11 cellular contexts compared by ENCODE assay signal in genomic region chr17:40025991-40026815, GRCh38. TPM values are rescaled to one million over a fixed set of nuclear protein-coding genes. Genes with fewer than 3 reads are reported as not detected.
A peak's percentile ranks its signal among the peaks of the same experiment; 100 is the strongest.
DNase-seq lines count a peak whose midpoint lies in the region; ATAC-seq and TF ChIP-seq lines count a peak whose summit lies in the region.
"Had no signal": no experiment of that assay in that cellular context is flagged by ENCODE, and none has a peak within 500 bp of the region (broad histone marks: within the 10 kb centered on the region; RNA-seq: fewer than 3 reads in every experiment).

No MANE protein-coding gene starts in this region.

- peak; percentile 43 for DNase-seq in left ventricle myocardium superior
- DNase-seq in left ventricle myocardium inferior: no peak
- DNase-seq in activated CD4-positive, alpha-beta memory T cell treated with anti-CD3 and anti-CD28 coated beads for 36 hours: peak; percentile 53
- no peak for DNase-seq in epithelial cell of prostate (ENCODE audit: low read depth, low spot score)
- no peak for DNase-seq in uterus
- DNase-seq in MM.1S: no peak
- DNase-seq in NK-92 (lab: John Stamatoyannopoulos, UW; ENCODE audit: unreplicated experiment): no peak
- no peak for DNase-seq in NCI-H1930 (lab: John Stamatoyannopoulos, UW)

- H3F3A ChIP-seq in MM.1S (ENCODE audit: insufficient read depth, low read length): 0 out of 2 replicates have a peak, but pooled peaks cover 2% of the 10 kb centered on the region

- H3K4me2 ChIP-seq in MM.1S (ENCODE audit: low read depth, low read length): no peak overlapping the region

- CTCF ChIA-PET in activated CD4-positive, alpha-beta memory T cell treated with anti-CD3 and anti-CD28 coated beads for 36 hours (lab: Charles Lee): interaction anchor here (0.6 to 6.3 kb wide), 23 partner anchors 11 to 403 kb away, joined by 3 to 85 read pairs (median 6); partner anchors contain the start of genes CSF3, MED24, PSMD3 and THRA

- ATAC-seq in left ventricle myocardium superior: no peak

- H3K4me1 Mint-ChIP-seq in activated CD4-positive, alpha-beta memory T cell treated with anti-CD3 and anti-CD28 coated beads for 36 hours (ENCODE audit: low read depth): peaks cover 21% of the 10 kb centered on the region

- intact Hi-C loops in left ventricle myocardium superior (cut with micrococcal nuclease) (no loop called here), left ventricle myocardium inferior (cut with micrococcal nuclease) (no loop called here), uterus (cut with DNase I; ENCODE audit: low total_unique reads) (no loop called here)
- intact Hi-C loops in activated CD4-positive, alpha-beta memory T cell treated with anti-CD3 and anti-CD28 coated beads for 36 hours (cut with micrococcal nuclease): loop anchor here (5.0 to 10.0 kb wide), 2 partner anchors 86 to 149 kb away; partner anchors contain the start of gene RAPGEFL1

- no peak overlapping the region for H3K4me3 Mint-ChIP-seq in activated CD4-positive, alpha-beta memory T cell treated with anti-CD3 and anti-CD28 coated beads for 36 hours

- no peak overlapping the region for H3K27ac Mint-ChIP-seq in activated CD4-positive, alpha-beta memory T cell treated with anti-CD3 and anti-CD28 coated beads for 36 hours

- H3K27ac ChIP-seq in left ventricle myocardium inferior (replicated peaks) (no peak overlapping the region), epithelial cell of prostate (peak overlapping the region; percentile 85), uterus (peak overlapping the region; percentile 55 to 65), MM.1S (ENCODE audit: low read length) (no peak overlapping the region)
- H3K27ac ChIP-seq: colonic mucosa, SK-N-MC had no signal

- no peak overlapping the region for H3K9ac ChIP-seq in MM.1S (ENCODE audit: low read length)

- no peaks in the 10 kb centered on the region for H3K27me3 Mint-ChIP-seq in activated CD4-positive, alpha-beta memory T cell treated with anti-CD3 and anti-CD28 coated beads for 36 hours

- peaks cover 41% of the 10 kb centered on the region for H3K36me3 Mint-ChIP-seq in activated CD4-positive, alpha-beta memory T cell treated with anti-CD3 and anti-CD28 coated beads for 36 hours

- no peak overlapping the region for H2AFZ ChIP-seq in MM.1S (ENCODE audit: low read length)

- H3K27me3 ChIP-seq in left ventricle myocardium inferior (ENCODE audit: low read depth) (no peaks in the 10 kb centered on the region), uterus (no peaks in the 10 kb centered on the region), MM.1S (replicated peaks; ENCODE audit: insufficient read depth, low read length) (no peaks in the 10 kb centered on the region)
- H3K27me3 ChIP-seq: colonic mucosa had no signal

- peaks cover 46% of the 10 kb centered on the region for H3K4me1 ChIP-seq in left ventricle myocardium inferior
- H3K4me1 ChIP-seq in uterus: peaks cover 0 to 27% of the 10 kb centered on the region in 2 donors
- H3K4me1 ChIP-seq in MM.1S (ENCODE audit: low read length): no peaks in the 10 kb centered on the region; the same call in 1 of the 2 replicates

- TF ChIP-seq POLR2A in uterus (IDR thresholded peaks at IDR 0.05): no peak

- no peaks in the 10 kb centered on the region for H3K79me2 ChIP-seq in MM.1S (ENCODE audit: low read length)

- no peaks in the 10 kb centered on the region for H4K20me1 ChIP-seq in MM.1S (ENCODE audit: insufficient read depth, low read length)

- H3K4me3 ChIP-seq in left ventricle myocardium inferior (no peak overlapping the region), uterus (no peak overlapping the region), MM.1S (ENCODE audit: low read length) (no peak overlapping the region)
- H3K4me3 ChIP-seq: colonic mucosa, lung, SK-N-MC had no signal

- POLR2A ChIA-PET in activated CD4-positive, alpha-beta memory T cell treated with anti-CD3 and anti-CD28 coated beads for 36 hours (lab: Charles Lee): interaction anchor here (0.6 kb wide), 1 partner anchor 81 kb away, joined by 3 read pairs; no protein-coding TSS in a partner anchor

- no peaks in the 10 kb centered on the region for H3K9me2 ChIP-seq in MM.1S (replicated peaks; ENCODE audit: insufficient read depth, low read length)

- no peaks in the 10 kb centered on the region for H3K9me3 Mint-ChIP-seq in activated CD4-positive, alpha-beta memory T cell treated with anti-CD3 and anti-CD28 coated beads for 36 hours

- no peak for TF ChIP-seq CTCF in left ventricle myocardium inferior (IDR thresholded peaks at IDR 0.05; ENCODE audit: borderline replicate concordance)
- no peak for TF ChIP-seq CTCF in uterus (IDR thresholded peaks at IDR 0.05)
- TF ChIP-seq CTCF in MM.1S (IDR thresholded peaks at IDR 0.05; ENCODE audit: low read length): no peak

- no peaks in the 10 kb centered on the region for H3K9me3 ChIP-seq in left ventricle myocardium inferior (replicated peaks)
- H3K9me3 ChIP-seq in uterus: no peaks in the 10 kb centered on the region
- H3K9me3 ChIP-seq in MM.1S (replicated peaks; ENCODE audit: insufficient read depth, low read length): no peaks in the 10 kb centered on the region
- H3K9me3 ChIP-seq: colonic mucosa had no signal

- H3K36me3 ChIP-seq in left ventricle myocardium inferior (peaks cover 85% of the 10 kb centered on the region), uterus (no peaks in the 10 kb centered on the region), MM.1S (replicated peaks; ENCODE audit: insufficient read depth, low read length) (no peaks in the 10 kb centered on the region)

RNA-seq across cellular contexts. Expression of gene CSF3, which starts 11.0 kb away (rescaled TPM):
- total RNA-seq in left ventricle myocardium superior: not detected
- total RNA-seq in left ventricle myocardium inferior: not detected
- total RNA-seq in activated CD4-positive, alpha-beta memory T cell treated with anti-CD3 and anti-CD28 coated beads for 36 hours: not detected
- total RNA-seq in uterus: 1 to 10 TPM in 1 of 4 donors, under 1 TPM in 1, not detected in 2; 0.29 to 5.0 TPM

RNA-seq across cellular contexts. Expression of gene MED24, which starts 28.0 kb away (rescaled TPM):
- total RNA-seq in left ventricle myocardium superior: 56.9 TPM
- 58.2 TPM for total RNA-seq in left ventricle myocardium inferior
- 10 to 100 TPM; 89.2 to 99.9 TPM for total RNA-seq in activated CD4-positive, alpha-beta memory T cell treated with anti-CD3 and anti-CD28 coated beads for 36 hours
- total RNA-seq in uterus: 100 to 1,000 TPM in 1 of 4 donors, 10 to 100 TPM in 3; 17.6 to 111 (median 44.7) TPM

RNA-seq across cellular contexts. Expression of gene THRA, which starts 36.6 kb away (rescaled TPM):
- total RNA-seq in left ventricle myocardium superior (98.1 TPM), left ventricle myocardium inferior (78.3 TPM), uterus (100 to 1,000 TPM in 1 of 4 donors, 10 to 100 TPM in 3; 19.7 to 124 (median 63.1) TPM)
- 10 to 100 TPM; 12.5 to 13.4 TPM for total RNA-seq in activated CD4-positive, alpha-beta memory T cell treated with anti-CD3 and anti-CD28 coated beads for 36 hours

RNA-seq across cellular contexts. Expression of gene PSMD3, which starts 45.6 kb away (rescaled TPM):
- total RNA-seq in left ventricle myocardium superior (83.4 TPM), left ventricle myocardium inferior (86.7 TPM), uterus (100 to 1,000 TPM in 1 of 4 donors, 10 to 100 TPM in 3; 62.0 to 158 (median 84.7) TPM)
- 100 to 1,000 TPM; 120 to 124 TPM for total RNA-seq in activated CD4-positive, alpha-beta memory T cell treated with anti-CD3 and anti-CD28 coated beads for 36 hours

Comparison
In these comparisons a context has a peak if more than half of its experiments do, and no peak if none do; other contexts are left out.
1. DNase-seq: peak in left ventricle myocardium superior (single experiment) and activated CD4-positive, alpha-beta memory T cell treated with anti-CD3 and anti-CD28 coated beads for 36 hours (single experiment); none in left ventricle myocardium inferior (single experiment), epithelial cell of prostate (single experiment), uterus (0 of 2), MM.1S (single experiment), NK-92 (single experiment) and NCI-H1930 (0 of 2).
2. H3K27ac ChIP-seq: peak in epithelial cell of prostate (single experiment) and uterus (2 of 2); none in left ventricle myocardium inferior (single experiment) and MM.1S (single experiment).